ENCODE assay signal across 26 cellular contexts in genomic region chr2:236998758-236999157, GRCh38.
DNase-seq lines count a peak whose midpoint lies in the region; ATAC-seq and TF ChIP-seq lines count a peak whose summit lies in the region.
"Had no signal": no experiment of that assay in that cellular context is flagged by ENCODE, and none has a peak within 500 bp of the region (broad histone marks: within the 10 kb centered on the region; RNA-seq: fewer than 3 reads in every experiment).

No MANE protein-coding gene starts in this region.

- H2AFZ ChIP-seq in PC-3 (ENCODE audit: low read length) = peak overlapping the region; percentile 53

- peak; percentile 71 for ATAC-seq in PC-3
- ATAC-seq: foreskin keratinocyte had no signal

- H3K9ac ChIP-seq in PC-3 (ENCODE audit: low read length) = peak overlapping the region; percentile 70
- H3K9ac ChIP-seq: KMS-11 had no signal

- no peaks in the 10 kb centered on the region for H3K9me2 ChIP-seq in PC-3 (replicated peaks; ENCODE audit: low read length)

- peak overlapping the region; percentile 54 for H3K4me3 ChIP-seq in PC-3 (ENCODE audit: low read length)
- no peak overlapping the region for H3K4me3 ChIP-seq in epithelial cell of esophagus (ENCODE audit: low read length)
- H3K4me3 ChIP-seq in stomach = no peak overlapping the region
- H3K4me3 ChIP-seq: colonic mucosa, right atrium auricular region, uterus had no signal

- no peaks in the 10 kb centered on the region for H3F3A ChIP-seq in PC-3 (ENCODE audit: low read length, unreplicated experiment)

- H3K27me3 ChIP-seq in PC-3 (ENCODE audit: low read length) (no peaks in the 10 kb centered on the region), stomach (no peaks in the 10 kb centered on the region)
- H3K27me3 ChIP-seq: colonic mucosa, right atrium auricular region, uterus had no signal

- H3K4me2 ChIP-seq in PC-3 (ENCODE audit: low read length) = peak overlapping the region; percentile 86
- H3K4me2 ChIP-seq: KMS-11 had no signal

- no peak for TF ChIP-seq EP300 in stomach (IDR thresholded peaks at IDR 0.05)

- CTCF ChIA-PET in PC-3 (lab: Charles Lee) = interaction anchor here (0.7 to 1.4 kb wide), 2 partner anchors 423 to 486 kb away, joined by 3 to 5 read pairs; no protein-coding TSS in a partner anchor

- POLR2A ChIA-PET in PC-3 (lab: Charles Lee; ENCODE audit: unreplicated experiment) = interaction anchor here (0.7 to 1.0 kb wide), 2 partner anchors 127 to 1143 kb away, joined by 4 to 7 read pairs; no protein-coding TSS in a partner anchor

- in situ Hi-C loops in GM13976 (cut with MboI; ENCODE audit: low sequenced_read_pairs, unreplicated experiment) = no loop called here

- TF ChIP-seq CTCF in PC-3 (conservative IDR thresholded peaks at IDR 0.05; ENCODE audit: low read depth, low read length) (no peak), epithelial cell of esophagus (IDR thresholded peaks at IDR 0.05; ENCODE audit: insufficient read depth, low read depth, low read length, missing control alignments) (no peak), stomach (IDR thresholded peaks at IDR 0.05) (no peak), GM13976 (IDR thresholded peaks at IDR 0.05; ENCODE audit: borderline replicate concordance, control extremely low read depth, extremely low read depth, insufficient read depth, missing control alignments) (no peak)

- H3K36me3 ChIP-seq in PC-3 (ENCODE audit: low read depth, low read length) (no peaks in the 10 kb centered on the region), stomach (no peaks in the 10 kb centered on the region)
- H3K36me3 ChIP-seq: colonic mucosa, right atrium auricular region, uterus had no signal

- peak; percentile 45 for DNase-seq in NCI-H345 (lab: John Stamatoyannopoulos, UW)
- DNase-seq in NCI-H345 treated with DMSO at 0.1 percent for 48 hours (lab: John Stamatoyannopoulos, UW; ENCODE audit: unreplicated experiment) = no peak
- DNase-seq in PC-3 = peak; percentile 67
- peak; percentile 33 for DNase-seq in epithelial cell of esophagus (ENCODE audit: low read depth)
- no peak for DNase-seq in stomach
- DNase-seq in GM13976 (ENCODE audit: low spot score) = no peak
- DNase-seq in activated effector memory CD4-positive, alpha-beta T cell treated with Interleukin-2 at 50 U/mL for 16 hours = no peak
- DNase-seq in NCI-H2107 treated with DMSO at 0.1 percent for 48 hours (lab: John Stamatoyannopoulos, UW; ENCODE audit: unreplicated experiment) = no peak
- DNase-seq: ACHN; activated CD4-positive, alpha-beta T cell treated with anti-CD3 and anti-CD28 coated beads for 48 hours; activated naive CD8-positive, alpha-beta T cell treated with anti-CD3 and anti-CD28 coated beads, Interleukin-2, amount 10 ng/mL, durations not matched to agents 7 days and 5 days; colonic mucosa; DMS 273 treated with DMSO at 0.1 percent for 48 hours; foreskin keratinocyte; hippocampal formation; mammary epithelial cell; naive B cell; NCI-H1048; NCI-H2081 treated with DMSO at 0.1 percent for 48 hours; NCI-H526; SHP77 treated with DMSO at 0.1 percent for 48 hours; substantia nigra; T-helper 1 cell; uterus had no signal

- no peak for TF ChIP-seq POLR2A in stomach (IDR thresholded peaks at IDR 0.05)

- no peaks in the 10 kb centered on the region for H4K20me1 ChIP-seq in PC-3 (ENCODE audit: low read length)

- 62 to 77% (median 74%) methylated on average over 5 of the region's 5 CpGs for WGBS in stomach, 5 donors

- H3K4me1 ChIP-seq in PC-3 (ENCODE audit: insufficient read depth, low read length) (peaks cover 40% of the 10 kb centered on the region), stomach (peaks cover 5 to 37% (median 25%) of the 10 kb centered on the region in 4 donors)
- H3K4me1 ChIP-seq: colonic mucosa, foreskin keratinocyte, right atrium auricular region, uterus had no signal

- H3K9me3 ChIP-seq in PC-3 (ENCODE audit: low read length) (no peaks in the 10 kb centered on the region), stomach (no peaks in the 10 kb centered on the region)
- H3K9me3 ChIP-seq: colonic mucosa, right atrium auricular region, uterus had no signal

- H3K79me2 ChIP-seq in PC-3 (ENCODE audit: low read length) = no peaks in the 10 kb centered on the region

- no TSS peak for BruUV-seq in PC-3 (replicated peaks; lab: Mats Ljungman, UMichigan)

- H3K27ac ChIP-seq in PC-3 (ENCODE audit: low read length) = peak overlapping the region; percentile 95
- peak overlapping the region; percentile 64 to 85 (median 78) for H3K27ac ChIP-seq in stomach
- H3K27ac ChIP-seq: colonic mucosa, foreskin keratinocyte, KMS-11, right atrium auricular region, uterus had no signal

- intact Hi-C loops in PC-3 (cut with micrococcal nuclease) = loop anchor here (1.0 to 5.0 kb wide), 2 partner anchors 81 to 127 kb away; no protein-coding TSS in a partner anchor
- intact Hi-C loops in stomach (cut with DNase I; ENCODE audit: low total_unique reads) = no loop called here

Comparison
In these comparisons a context has a peak if more than half of its experiments do, and no peak if none do; other contexts are left out.
1. DNase-seq: peak in NCI-H345 (single experiment), PC-3 (single experiment) and epithelial cell of esophagus (single experiment); none in NCI-H345 treated with DMSO at 0.1 percent for 48 hours (single experiment), stomach (single experiment), GM13976 (single experiment), activated effector memory CD4-positive, alpha-beta T cell treated with Interleukin-2 at 50 U/mL for 16 hours (single experiment) and NCI-H2107 treated with DMSO at 0.1 percent for 48 hours (single experiment).